24 cellular contexts compared by ENCODE assay signal in the genomic region with DNA sequence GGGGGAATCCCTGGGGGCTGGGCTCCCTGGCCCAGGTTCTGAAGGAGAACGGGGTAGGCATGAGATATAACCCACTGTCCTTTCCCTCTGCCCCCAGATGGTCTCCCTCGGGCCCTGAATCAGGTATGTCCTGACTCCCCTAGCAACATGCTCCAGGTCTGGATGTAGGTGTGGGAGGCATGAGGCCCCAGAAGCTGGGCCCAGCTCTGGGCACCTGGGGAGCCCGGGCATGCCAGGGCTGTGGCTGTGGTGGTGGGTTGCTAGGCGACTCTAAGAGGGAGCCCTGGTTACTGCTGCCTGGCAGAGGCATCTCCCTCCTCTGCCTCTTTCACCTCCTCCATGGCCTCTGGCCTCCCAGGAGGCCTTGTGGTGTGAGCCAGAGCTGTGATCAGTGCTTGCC. TPM values are rescaled to one million over a fixed set of nuclear protein-coding genes. Genes with fewer than 3 reads are reported as not detected.
DNase-seq lines count a peak whose midpoint lies in the region; ATAC-seq and TF ChIP-seq lines count a peak whose summit lies in the region.
"Had no signal": no experiment of that assay in that cellular context is flagged by ENCODE, and none has a peak within 500 bp of the region (broad histone marks: within the 10 kb centered on the region; RNA-seq: fewer than 3 reads in every experiment).

No MANE protein-coding gene starts in this region.

- TF ChIP-seq CTCF in DND-41 (IDR thresholded peaks at IDR 0.05; ENCODE audit: borderline replicate concordance, extremely low read depth, low read length, poor library complexity, severe bottlenecking) = no peak
- TF ChIP-seq CTCF in RWPE1 (conservative IDR thresholded peaks at IDR 0.05; ENCODE audit: low read depth) = no peak

- no peak overlapping the region for H3K4ac ChIP-seq in mesenchymal stem cell (ENCODE audit: low read depth in 1 of 2, low read length in 2 of 2)

- no peak overlapping the region for H3K14ac ChIP-seq in mesenchymal stem cell (ENCODE audit: low read length in 2 of 2)

- 100% methylated on average over 1 of the region's 4 CpGs for WGBS in mesenchymal stem cell

- H2AFZ ChIP-seq in DND-41 (ENCODE audit: low read depth, low read length) (no peak overlapping the region), mesenchymal stem cell (ENCODE audit: low read depth, low read length) (no peak overlapping the region), Karpas-422 (ENCODE audit: low read length) (no peak overlapping the region)

- H2BK15ac ChIP-seq in mesenchymal stem cell (ENCODE audit: low read depth, poor library complexity, severe bottlenecking) = no peak overlapping the region

- H3K79me1 ChIP-seq in mesenchymal stem cell (replicated peaks; ENCODE audit: low read length, poor library complexity, severe bottlenecking) = no peaks in the 10 kb centered on the region

- H3K9me3 ChIP-seq in BLaER1 (no peaks in the 10 kb centered on the region), DND-41 (ENCODE audit: insufficient read depth, low read length, severe bottlenecking) (no peaks in the 10 kb centered on the region), mesenchymal stem cell (ENCODE audit: control insufficient read depth, low read length) (no peaks in the 10 kb centered on the region), Karpas-422 (ENCODE audit: low read length) (no peaks in the 10 kb centered on the region)
- H3K9me3 ChIP-seq: Caco-2, HAP-1, MG63 had no signal

- H2AK5ac ChIP-seq in mesenchymal stem cell (ENCODE audit: low read length, severe bottlenecking) = no peak overlapping the region

- H4K8ac ChIP-seq in mesenchymal stem cell (ENCODE audit: low read length) = no peak overlapping the region

- H3K4me2 ChIP-seq in BLaER1 = peak overlapping the region; percentile 92
- no peak overlapping the region for H3K4me2 ChIP-seq in DND-41 (ENCODE audit: insufficient read depth, low read length)
- no peak overlapping the region for H3K4me2 ChIP-seq in mesenchymal stem cell (ENCODE audit: low read length, poor library complexity, severe bottlenecking)
- no peak overlapping the region for H3K4me2 ChIP-seq in Karpas-422 (ENCODE audit: low read depth, low read length, poor library complexity, severe bottlenecking)
- H3K4me2 ChIP-seq: KMS-11 had no signal

- DNase-seq in NCI-H1105 treated with DMSO at 0.1 percent for 48 hours (lab: John Stamatoyannopoulos, UW) (peak; percentile 23), NCI-H1105 (lab: John Stamatoyannopoulos, UW) (no peak), DND-41 (no peak), RWPE1 (ENCODE audit: low spot score) (no peak), mesenchymal stem cell (no peak), Karpas-422 (no peak)
- DNase-seq in stimulated activated CD8-positive, alpha-beta memory T cell treated with anti-CD3 and anti-CD28 coated beads, Interleukin-4, amount 100 ng/mL, for 48 hours = no peak
- DNase-seq: 8988T; Caco-2; CD4-positive, CD25-positive, alpha-beta regulatory T cell; MG63; NCI-H1048; NCI-H1694; NCI-H2081 treated with DMSO at 0.1 percent for 48 hours; NCI-H524; SHP77 had no signal

- POLR2A ChIA-PET in RWPE1 (lab: Yijun Ruan, JAX; ENCODE audit: low non-redundant PET) = no interaction called here

- H4K91ac ChIP-seq in mesenchymal stem cell (ENCODE audit: low read length) = no peak overlapping the region

- no peak overlapping the region for H3K9ac ChIP-seq in BLaER1
- H3K9ac ChIP-seq in DND-41 (ENCODE audit: low read depth, low read length) = no peak overlapping the region
- H3K9ac ChIP-seq in mesenchymal stem cell (ENCODE audit: low read length) = no peak overlapping the region
- H3K9ac ChIP-seq in Karpas-422 (ENCODE audit: low read length) = no peak overlapping the region
- H3K9ac ChIP-seq: KMS-11 had no signal

- 0 out of 2 replicates have a peak, but pooled peaks cover 4% of the 10 kb centered on the region for H3K36me3 ChIP-seq in BLaER1
- no peaks in the 10 kb centered on the region for H3K36me3 ChIP-seq in DND-41 (ENCODE audit: insufficient read depth, low read length)
- peaks cover 0 to 11% of the 10 kb centered on the region in 2 experiments for H3K36me3 ChIP-seq in mesenchymal stem cell (ENCODE audit: control insufficient read depth in 1 of 2, insufficient read depth in 2 of 2, low read depth in 1 of 2, low read length in 2 of 2)
- no peaks in the 10 kb centered on the region for H3K36me3 ChIP-seq in Karpas-422 (ENCODE audit: insufficient read depth, low read length)
- H3K36me3 ChIP-seq: HAP-1 had no signal

- no peak overlapping the region for H2BK120ac ChIP-seq in mesenchymal stem cell (ENCODE audit: low read depth, low read length)

- peak overlapping the region; percentile 79; the same call in 1 of the 2 replicates for H3K27ac ChIP-seq in BLaER1
- no peak overlapping the region for H3K27ac ChIP-seq in DND-41 (ENCODE audit: low read length)
- peak overlapping the region; percentile 40 for H3K27ac ChIP-seq in RWPE1
- H3K27ac ChIP-seq in mesenchymal stem cell (ENCODE audit: low read length, poor library complexity, severe bottlenecking) = no peak overlapping the region
- no peak overlapping the region for H3K27ac ChIP-seq in Karpas-422 (ENCODE audit: low read length)
- H3K27ac ChIP-seq: HL-60, KMS-11 had no signal

- CTCF ChIA-PET in RWPE1 (lab: Yijun Ruan, JAX) = interaction anchor here (0.6 kb wide), 1 partner anchor 230 kb away, joined by 3 read pairs; no protein-coding TSS in a partner anchor

- H3K79me2 ChIP-seq in DND-41 (ENCODE audit: insufficient read depth, low read length) (no peaks in the 10 kb centered on the region), Karpas-422 (ENCODE audit: low read length) (no peaks in the 10 kb centered on the region)

- H2BK12ac ChIP-seq in mesenchymal stem cell (ENCODE audit: low read length in 2 of 2) = no peak overlapping the region

- H3K4me3 ChIP-seq in BLaER1 = no peak overlapping the region
- no peak overlapping the region for H3K4me3 ChIP-seq in DND-41 (ENCODE audit: low read depth in 1 of 2, low read length in 2 of 2)
- no peak overlapping the region for H3K4me3 ChIP-seq in mesenchymal stem cell (ENCODE audit: insufficient read depth in 1 of 2, low read depth in 1 of 2, low read length in 2 of 2)
- no peak overlapping the region for H3K4me3 ChIP-seq in Karpas-422 (ENCODE audit: low read length)
- H3K4me3 ChIP-seq: HAP-1, MG63, SK-N-MC had no signal

- H3K23ac ChIP-seq in mesenchymal stem cell (ENCODE audit: low read length in 2 of 2) = no peak overlapping the region

- no peaks in the 10 kb centered on the region for H3K9me2 ChIP-seq in Karpas-422 (replicated peaks; ENCODE audit: insufficient read depth, low read length)

- H4K20me1 ChIP-seq in BLaER1 (peaks cover 71% of the 10 kb centered on the region), DND-41 (ENCODE audit: insufficient read depth, low read length) (no peaks in the 10 kb centered on the region; the same call in 1 of the 2 replicates), Karpas-422 (ENCODE audit: insufficient read depth, low read depth, low read length) (no peaks in the 10 kb centered on the region)

- H3K4me1 ChIP-seq in BLaER1 (peaks cover 98% of the 10 kb centered on the region), DND-41 (ENCODE audit: insufficient read depth, low read length) (no peaks in the 10 kb centered on the region), mesenchymal stem cell (ENCODE audit: control insufficient read depth, insufficient read depth, low read depth, low read length) (peaks cover 14% of the 10 kb centered on the region), Karpas-422 (ENCODE audit: low read length) (peaks cover 51% of the 10 kb centered on the region)
- H3K4me1 ChIP-seq: Caco-2 had no signal

- peak; percentile 71 for ATAC-seq in DND-41 (ENCODE audit: insufficient read depth, low read depth)

- H3K18ac ChIP-seq in mesenchymal stem cell (ENCODE audit: low read depth in 1 of 2, low read length in 2 of 2) = no peak overlapping the region

- H2BK5ac ChIP-seq in mesenchymal stem cell (ENCODE audit: low read depth, low read length, poor library complexity, severe bottlenecking) = no peak overlapping the region

- H3K27me3 ChIP-seq in BLaER1 (peaks cover 27% of the 10 kb centered on the region), DND-41 (ENCODE audit: insufficient read depth, low read length, poor library complexity) (no peaks in the 10 kb centered on the region), mesenchymal stem cell (ENCODE audit: control insufficient read depth in 1 of 2, insufficient read depth in 1 of 2, low read length in 2 of 2) (peaks cover 28 to 65% of the 10 kb centered on the region in 2 experiments), Karpas-422 (ENCODE audit: low read length) (no peaks in the 10 kb centered on the region)
- H3K27me3 ChIP-seq: MG63 had no signal

RNA-seq across cellular contexts. Expression of a gene that starts 16.2 kb away (rescaled TPM):
- polyA plus RNA-seq in mesenchymal stem cell (2013, experiment 1 of 2) = 0.59 TPM
- 0.71 TPM for polyA plus RNA-seq in mesenchymal stem cell (2013, experiment 2 of 2)
- 0.51 TPM in 1 of 2 replicates, not detected in the other for total RNA-seq in Karpas-422 (2014; rRNA removed; shearing (Covaris generic); ENCODE audit: low replicate concordance)
- total RNA-seq: OCI-LY7; T-helper 2 cell treated with Interferon-gamma antibody and Interleukin-4, amounts not matched to agents 100 ng/mL and 5 ng/mL, for 36 hours had no signal
- polyA plus RNA-seq: AG04450; CD4-positive, CD25-positive, alpha-beta regulatory T cell had no signal

Comparison
In these comparisons a context has a peak if more than half of its experiments do, and no peak if none do; other contexts are left out.
1. H3K27ac ChIP-seq: peak in BLaER1 (single experiment) and RWPE1 (single experiment); none in DND-41 (single experiment), mesenchymal stem cell (single experiment) and Karpas-422 (single experiment).